Comparison of ENCODE assay signal across 9 cellular contexts in genomic region chr17:31581022-31581483, GRCh38.
A peak's percentile ranks its signal among the peaks of the same experiment; 100 is the strongest.
DNase-seq lines count a peak whose midpoint lies in the region; ATAC-seq lines count a peak whose summit lies in the region.
"Had no signal": no experiment of that assay in that cellular context is flagged by ENCODE, and none has a peak within 500 bp of the region (broad histone marks: within the 10 kb centered on the region; RNA-seq: fewer than 3 reads in every experiment).

No MANE protein-coding gene starts in this region.

- in situ Hi-C loops in ACHN (cut with HindIII; ENCODE audit: low pct_ligation_motif_present, low pct_unique_long_range_greater_than_20kb, low sequenced_read_pairs) = no loop called here

- ATAC-seq in GM19397 (IDR thresholded peaks at IDR 0.05; ENCODE audit: unreplicated experiment) (no peak), GM19035 (IDR thresholded peaks at IDR 0.05; ENCODE audit: unreplicated experiment) (no peak)

- DNase-seq in ACHN (peak; percentile 90), NCI-H2196 treated with DMSO at 0.1 percent for 48 hours (lab: John Stamatoyannopoulos, UW; ENCODE audit: unreplicated experiment) (peak; percentile 58), dermis microvascular lymphatic vessel endothelial cell (ENCODE audit: low read depth in 2 of 2) (peak; percentile 27 to 79), midbrain (lab: John Stamatoyannopoulos, UW) (peak; percentile 71), NCI-H2227 (lab: John Stamatoyannopoulos, UW; ENCODE audit: unreplicated experiment) (no peak), NCI-H1436 treated with DMSO at 0.1 percent for 48 hours (lab: John Stamatoyannopoulos, UW) (no peak)
- DNase-seq: CD4-positive, CD25-positive, alpha-beta regulatory T cell had no signal

Comparison
In these comparisons a context has a peak if more than half of its experiments do, and no peak if none do; other contexts are left out.
1. DNase-seq: peak in ACHN (single experiment), NCI-H2196 treated with DMSO at 0.1 percent for 48 hours (single experiment), dermis microvascular lymphatic vessel endothelial cell (2 of 2) and midbrain (single experiment); none in NCI-H2227 (single experiment) and NCI-H1436 treated with DMSO at 0.1 percent for 48 hours (single experiment).